18 cellular contexts compared by ENCODE assay signal in the genomic region with DNA sequence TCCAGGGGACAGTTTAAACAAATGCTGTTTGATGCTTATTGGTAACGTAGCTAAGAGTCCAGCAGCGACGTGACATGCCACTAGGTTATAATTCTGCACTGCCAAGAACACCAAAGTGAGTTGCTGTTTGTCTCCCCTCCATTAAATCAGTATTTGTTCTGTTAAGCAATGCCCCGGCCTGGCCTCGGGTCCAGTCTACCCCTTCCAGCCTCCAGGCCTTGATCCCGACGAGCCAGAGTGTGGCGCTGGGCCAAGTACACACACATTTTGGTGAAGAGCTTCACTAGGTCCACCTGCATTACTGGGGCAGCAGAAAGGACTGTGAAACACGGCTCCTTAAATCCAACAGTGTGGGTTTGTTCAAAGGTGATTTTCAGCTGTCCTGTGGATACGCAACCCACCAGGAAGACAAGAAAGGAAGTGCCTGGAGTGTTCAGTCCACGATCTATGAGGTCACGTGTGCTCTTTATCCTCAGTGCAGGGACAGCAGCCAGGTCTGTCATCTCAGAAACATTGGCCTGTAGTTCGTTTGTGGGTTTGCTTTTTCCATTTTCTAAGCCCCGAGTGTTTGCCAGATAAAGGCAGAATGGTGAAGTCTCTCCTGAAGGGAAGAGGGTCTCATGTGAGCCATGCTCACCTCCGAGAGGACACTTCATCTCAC. TPM values are rescaled to one million over a fixed set of nuclear protein-coding genes. Genes with fewer than 3 reads are reported as not detected.
"Had no signal": no experiment of that assay in that cellular context is flagged by ENCODE, and none has a peak within 500 bp of the region (broad histone marks: within the 10 kb centered on the region; RNA-seq: fewer than 3 reads in every experiment).

No MANE protein-coding gene starts in this region.

RNA-seq across cellular contexts. Expression of a gene that starts 58.7 kb away (rescaled TPM):
- total RNA-seq: dermis microvascular lymphatic vessel endothelial cell, esophagus squamous epithelium, heart right ventricle, left colon, left ventricle myocardium superior, mononuclear cell, omental fat pad, pancreas, posterior vena cava, right atrium auricular region, sigmoid colon, skeletal muscle tissue, subcutaneous adipose tissue, temporal lobe, thyroid gland, ureter had no signal
- polyA plus RNA-seq: heart right ventricle, neural cell, pancreas, stomach had no signal
